In the genomic region with DNA sequence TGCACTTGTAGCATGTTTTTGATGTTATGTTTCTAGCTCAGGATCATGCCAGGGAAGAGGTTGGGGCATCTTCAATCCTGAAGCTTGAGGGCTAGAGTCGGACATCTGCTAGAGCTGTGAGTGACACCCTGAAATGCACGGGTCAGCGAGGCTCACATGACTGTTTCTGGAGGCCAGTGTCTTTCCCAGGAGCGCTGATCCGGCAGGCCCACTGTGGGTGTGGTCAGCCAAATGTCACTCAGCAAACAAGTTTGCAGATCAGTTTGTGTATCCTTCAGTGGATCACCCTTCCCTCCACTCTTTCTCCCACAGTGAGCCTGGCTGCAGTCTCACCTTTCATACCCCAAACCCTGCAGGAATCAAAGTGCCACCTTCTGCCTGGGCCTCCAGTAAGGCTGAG, we compare ENCODE assay signal across 1 cellular context.
TF ChIP-seq lines count a peak whose summit lies in the region.

No MANE protein-coding gene starts in this region.

TF ChIP-seq in H1, 55 proteins besides CTCF, POLR2A, EP300 and RAD21:
- TF ChIP-seq GABPA (IDR thresholded peaks at IDR 0.05; ENCODE audit: borderline replicate concordance, insufficient read depth, low read length) (no peak), TCF12 (IDR thresholded peaks at IDR 0.05; ENCODE audit: low read depth, low read length) (no peak), RXRA (IDR thresholded peaks at IDR 0.05; ENCODE audit: insufficient read depth, low read depth, low read length) (no peak), NANOG (IDR thresholded peaks at IDR 0.05; ENCODE audit: insufficient read depth, low read depth, low read length, poor library complexity, severe bottlenecking) (no peak), MAFK (IDR thresholded peaks at IDR 0.05; ENCODE audit: low read depth, low read length) (no peak), ZNF274 (IDR thresholded peaks at IDR 0.05; ENCODE audit: borderline replicate concordance, extremely low read depth, low read length) (no peak), EZH2 (IDR thresholded peaks at IDR 0.05; ENCODE audit: low read depth, low read length, severe bottlenecking) (no peak), SP4 (IDR thresholded peaks at IDR 0.05; ENCODE audit: low read length) (no peak), JUN (IDR thresholded peaks at IDR 0.05; ENCODE audit: low read depth, low read length) (no peak), BACH1 (IDR thresholded peaks at IDR 0.05; ENCODE audit: low read length) (no peak), CREB1 (IDR thresholded peaks at IDR 0.05) (no peak), CTBP2 (IDR thresholded peaks at IDR 0.05; ENCODE audit: borderline replicate concordance, insufficient read depth, insufficient read length, low read length) (no peak)
- TF ChIP-seq, protein P1, sequence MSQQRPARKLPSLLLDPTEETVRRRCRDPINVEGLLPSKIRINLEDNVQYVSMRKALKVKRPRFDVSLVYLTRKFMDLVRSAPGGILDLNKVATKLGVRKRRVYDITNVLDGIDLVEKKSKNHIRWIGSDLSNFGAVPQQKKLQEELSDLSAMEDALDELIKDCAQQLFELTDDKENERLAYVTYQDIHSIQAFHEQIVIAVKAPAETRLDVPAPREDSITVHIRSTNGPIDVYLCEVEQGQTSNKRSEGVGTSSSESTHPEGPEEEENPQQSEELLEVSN (IDR thresholded peaks at IDR 0.05), result no peak
